In the genomic region with DNA sequence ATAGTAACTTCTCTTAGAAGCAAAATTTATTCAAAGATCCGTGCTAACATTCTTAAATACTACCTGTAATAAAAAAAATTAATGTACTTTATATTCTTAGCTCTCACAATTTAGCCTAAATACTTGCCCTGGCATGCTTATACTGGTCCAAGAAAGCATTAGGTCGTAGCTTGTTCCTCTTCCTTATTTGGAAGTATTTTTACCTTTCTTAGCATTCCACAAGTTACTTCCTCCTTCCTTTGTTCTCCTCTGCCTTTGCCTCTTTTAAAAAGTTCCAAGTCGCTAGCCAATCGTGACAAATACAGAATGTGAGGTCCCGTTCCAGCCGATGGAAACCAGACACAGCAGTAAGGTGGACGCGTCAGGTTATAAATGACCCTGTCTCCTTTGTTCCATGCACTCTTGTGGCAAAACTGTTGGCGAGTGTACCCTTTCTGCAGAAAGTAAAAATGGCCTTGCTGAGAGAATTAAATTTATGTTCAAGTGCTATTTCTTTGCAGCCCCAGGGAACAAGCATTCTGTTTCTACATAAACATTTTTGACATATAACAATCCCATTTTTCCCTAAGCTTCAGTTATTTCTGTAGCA, we compare ENCODE assay signal across 1 cellular context.
TF ChIP-seq lines count a peak whose summit lies in the region.

No MANE protein-coding gene starts in this region.

TF ChIP-seq in K562, 482 proteins besides CTCF, POLR2A, EP300 and RAD21:
- TF ChIP-seq TRIM28 (IDR thresholded peaks at IDR 0.05): peak; percentile 56; the same call in 1 of the 2 replicates
- TF ChIP-seq, protein P1, sequence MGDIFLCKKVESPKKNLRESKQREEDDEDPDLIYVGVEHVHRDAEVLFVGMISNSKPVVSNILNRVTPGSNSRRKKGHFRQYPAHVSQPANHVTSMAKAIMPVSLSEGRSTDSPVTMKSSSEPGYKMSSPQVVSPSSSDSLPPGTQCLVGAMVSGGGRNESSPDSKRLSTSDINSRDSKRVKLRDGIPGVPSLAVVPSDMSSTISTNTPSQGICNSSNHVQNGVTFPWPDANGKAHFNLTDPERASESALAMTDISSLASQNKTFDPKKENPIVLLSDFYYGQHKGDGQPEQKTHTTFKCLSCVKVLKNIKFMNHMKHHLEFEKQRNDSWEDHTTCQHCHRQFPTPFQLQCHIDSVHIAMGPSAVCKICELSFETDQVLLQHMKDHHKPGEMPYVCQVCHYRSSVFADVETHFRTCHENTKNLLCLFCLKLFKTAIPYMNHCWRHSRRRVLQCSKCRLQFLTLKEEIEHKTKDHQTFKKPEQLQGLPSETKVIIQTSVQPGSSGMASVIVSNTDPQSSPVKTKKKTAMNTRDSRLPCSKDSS (IDR thresholded peaks at IDR 0.05; ENCODE audit: low read depth, partially characterized antibody): peak; percentile 33
